ENCODE assay signal across 21 cellular contexts in genomic region chr11:128567130-128567529, GRCh38.
"Had no signal": no experiment of that assay in that cellular context is flagged by ENCODE, and none has a peak within 500 bp of the region (broad histone marks: within the 10 kb centered on the region; RNA-seq: fewer than 3 reads in every experiment).

No MANE protein-coding gene starts in this region.

- ATAC-seq: naive thymus-derived CD4-positive, alpha-beta T cell; pancreas; stimulated activated naive CD8-positive, alpha-beta T cell treated with anti-CD3 and anti-CD28 coated beads, Interleukin-15, amount 100 ng/mL, for 72 hours; upper lobe of right lung had no signal

- H3K36me3 ChIP-seq: esophagus squamous epithelium, pancreas, thyroid gland, upper lobe of right lung had no signal

- H3K4me3 ChIP-seq: esophagus squamous epithelium, pancreas, psoas muscle, thyroid gland, upper lobe of right lung had no signal

- H3K27ac ChIP-seq: pancreas, upper lobe of right lung had no signal

- DNase-seq: activated CD4-positive, alpha-beta memory T cell treated with anti-CD3 and anti-CD28 coated beads, Interleukin-2, amount 10 ng/mL, durations not matched to agents 7 days and 5 days; activated CD4-positive, alpha-beta T cell treated with anti-CD3 and anti-CD28 coated beads for 1 hour; activated CD4-positive, alpha-beta T cell treated with anti-CD3 and anti-CD28 coated beads, Interleukin-2, amount 10 ng/mL, durations not matched to agents 7 days and 5 days; activated CD8-positive, alpha-beta memory T cell treated with anti-CD3 and anti-CD28 coated beads, Interleukin-2, amount 50 U/mL, for 48 hours; activated gamma-delta T cell; activated naive CD4-positive, alpha-beta T cell treated with anti-CD3 and anti-CD28 coated beads, Interleukin-2, amount 10 ng/mL, durations not matched to agents 7 days and 5 days; activated T-cell treated with anti-CD3 and anti-CD28 coated beads, Interleukin-2, amount 50 U/mL, for 24 hours; amygdala; caudate nucleus; endodermal cell; esophagus squamous epithelium; mammary epithelial cell; naive thymus-derived CD4-positive, alpha-beta T cell; nucleus accumbens; pancreas; psoas muscle; stimulated activated CD4-positive, alpha-beta T cell treated with anti-CD3 and anti-CD28 coated beads, Interleukin-2, amount 100 ng/mL, for 48 hours; stimulated activated naive CD8-positive, alpha-beta T cell treated with anti-CD3 and anti-CD28 coated beads, Interleukin-15, amount 100 ng/mL, for 72 hours; T-helper 2 cell; thyroid gland; upper lobe of right lung had no signal

- H3K9me3 ChIP-seq: esophagus squamous epithelium, pancreas, psoas muscle, thyroid gland, upper lobe of right lung had no signal

- H3K4me1 ChIP-seq: psoas muscle had no signal

- H3K27me3 ChIP-seq: pancreas, thyroid gland, upper lobe of right lung had no signal
